Comparison of ENCODE assay signal across 14 cellular contexts in the genomic region with DNA sequence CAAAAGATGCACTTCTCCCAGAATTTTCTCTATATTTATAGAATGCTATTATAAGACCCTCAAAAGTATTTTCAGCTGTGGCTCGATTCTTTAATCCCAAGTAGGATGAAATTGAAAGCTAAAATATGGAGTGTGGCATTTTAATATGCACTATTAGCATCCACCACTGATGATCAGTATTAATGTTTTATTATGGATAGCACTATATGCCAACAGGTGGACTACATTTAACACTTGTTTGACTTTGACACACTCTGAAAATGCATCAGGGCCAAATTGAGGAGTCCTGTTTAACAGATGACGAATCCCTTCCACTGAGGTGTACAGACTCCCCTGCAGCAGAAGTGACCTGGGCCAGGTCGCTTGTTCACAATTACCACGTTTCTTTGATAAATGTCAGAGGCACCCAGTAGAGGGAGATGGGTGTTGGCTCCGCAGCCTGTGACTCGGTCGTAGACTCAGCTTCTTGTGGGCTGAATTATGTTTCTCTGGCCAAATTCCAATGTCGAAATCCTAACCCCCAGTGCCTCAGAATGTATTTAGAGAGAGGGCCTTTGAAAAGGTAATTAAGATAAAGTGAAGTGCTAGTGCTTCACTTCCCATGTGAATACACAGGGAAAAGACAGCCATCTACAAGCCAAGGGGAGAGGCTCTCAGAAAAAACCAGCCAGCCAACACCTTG. TPM values are rescaled to one million over a fixed set of nuclear protein-coding genes. Genes with fewer than 3 reads are reported as not detected.
A peak's percentile ranks its signal among the peaks of the same experiment; 100 is the strongest.
DNase-seq lines count a peak whose midpoint lies in the region; ATAC-seq, FAIRE-seq and TF ChIP-seq lines count a peak whose summit lies in the region.
"Had no signal": no experiment of that assay in that cellular context is flagged by ENCODE, and none has a peak within 500 bp of the region (broad histone marks: within the 10 kb centered on the region; RNA-seq: fewer than 3 reads in every experiment).

No MANE protein-coding gene starts in this region.

- ATAC-seq in HG02571 (IDR thresholded peaks at IDR 0.05; ENCODE audit: unreplicated experiment) (no peak), HG03342 (IDR thresholded peaks at IDR 0.05; ENCODE audit: unreplicated experiment) (no peak)

- no peaks in the 10 kb centered on the region for H3K4me1 ChIP-seq in small intestine (ENCODE audit: control insufficient read depth in 2 of 2, insufficient read depth in 1 of 2, low read depth in 1 of 2, low read length in 1 of 2)
- H3K4me1 ChIP-seq: A549 had no signal

- 18 to 46% (median 34%) methylated on average over 8 of the region's 8 CpGs for WGBS in small intestine, 3 donors

- DNase-seq in NCI-H2171 treated with DMSO at 0.1 percent for 48 hours (lab: John Stamatoyannopoulos, UW) (peak; percentile 30), NCI-H2171 (lab: John Stamatoyannopoulos, UW) (no peak), NCI-H69 (lab: John Stamatoyannopoulos, UW) (peak; percentile 51), fibroblast of the aortic adventitia (ENCODE audit: low read depth) (peak; percentile 45), small intestine (peak; percentile 43), GM20000 (ENCODE audit: low spot score) (no peak)
- DNase-seq: activated CD4-positive, alpha-beta T cell treated with anti-CD3 and anti-CD28 coated beads, Interleukin-2, amount 10 ng/mL, durations not matched to agents 7 days and 5 days; activated naive CD4-positive, alpha-beta T cell treated with Interleukin-2 at 50 U/mL for 16 hours; dorsolateral prefrontal cortex; SK-N-SH; spleen had no signal

- no peak overlapping the region for H3K4me3 ChIP-seq in fibroblast of the aortic adventitia (ENCODE audit: low read depth, low read length)
- no peak overlapping the region for H3K4me3 ChIP-seq in small intestine (ENCODE audit: low read depth in 1 of 2, low read length in 2 of 2)
- H3K4me3 ChIP-seq: A549, dorsolateral prefrontal cortex, spleen had no signal

- H3K9me3 ChIP-seq in small intestine (ENCODE audit: control insufficient read depth, low read depth) = no peaks in the 10 kb centered on the region
- H3K9me3 ChIP-seq: A549, SK-N-SH, spleen had no signal

- TF ChIP-seq CTCF in fibroblast of the aortic adventitia (IDR thresholded peaks at IDR 0.05; ENCODE audit: insufficient read depth, low read length) (peak; percentile 16), GM20000 (IDR thresholded peaks at IDR 0.05; ENCODE audit: extremely low read depth, missing control alignments) (no peak)

- peaks cover 0 to 2% of the 10 kb centered on the region in 2 donors for H3K27me3 ChIP-seq in small intestine (ENCODE audit: control insufficient read depth in 2 of 2, insufficient read depth in 2 of 2, low read length in 2 of 2)
- H3K27me3 ChIP-seq: dorsolateral prefrontal cortex had no signal

- no peak for FAIRE-seq in small intestine (lab: Jason Lieb, UNC)
- FAIRE-seq: A549 had no signal

- H3K27ac ChIP-seq in small intestine (ENCODE audit: low read depth in 1 of 2, low read length in 1 of 2) = no peak overlapping the region
- H3K27ac ChIP-seq: A549, spleen had no signal

- no peaks in the 10 kb centered on the region for H3K36me3 ChIP-seq in small intestine (ENCODE audit: control insufficient read depth in 2 of 2, insufficient read depth in 2 of 2, low read length in 2 of 2)
- H3K36me3 ChIP-seq: spleen had no signal

RNA-seq across cellular contexts. Expression of gene WIPF3, which starts 48.1 kb away (rescaled TPM):
- not detected in 2 replicates for total RNA-seq in fibroblast of the aortic adventitia (ENCODE audit: low replicate concordance)
- 1 to 10 TPM; 1.1 to 1.8 (median 1.6) TPM for polyA plus RNA-seq in small intestine
- total RNA-seq: activated CD4-positive, alpha-beta T cell treated with anti-CD3 and anti-CD28 coated beads, Interleukin-2, amount 10 ng/mL, durations not matched to agents 7 days and 5 days had no signal

Comparison
In these comparisons a context has a peak if more than half of its experiments do, and no peak if none do; other contexts are left out.
1. DNase-seq: peak in NCI-H2171 treated with DMSO at 0.1 percent for 48 hours (single experiment), NCI-H69 (single experiment), fibroblast of the aortic adventitia (single experiment) and small intestine (single experiment); none in NCI-H2171 (single experiment) and GM20000 (single experiment).